In the genomic region with DNA sequence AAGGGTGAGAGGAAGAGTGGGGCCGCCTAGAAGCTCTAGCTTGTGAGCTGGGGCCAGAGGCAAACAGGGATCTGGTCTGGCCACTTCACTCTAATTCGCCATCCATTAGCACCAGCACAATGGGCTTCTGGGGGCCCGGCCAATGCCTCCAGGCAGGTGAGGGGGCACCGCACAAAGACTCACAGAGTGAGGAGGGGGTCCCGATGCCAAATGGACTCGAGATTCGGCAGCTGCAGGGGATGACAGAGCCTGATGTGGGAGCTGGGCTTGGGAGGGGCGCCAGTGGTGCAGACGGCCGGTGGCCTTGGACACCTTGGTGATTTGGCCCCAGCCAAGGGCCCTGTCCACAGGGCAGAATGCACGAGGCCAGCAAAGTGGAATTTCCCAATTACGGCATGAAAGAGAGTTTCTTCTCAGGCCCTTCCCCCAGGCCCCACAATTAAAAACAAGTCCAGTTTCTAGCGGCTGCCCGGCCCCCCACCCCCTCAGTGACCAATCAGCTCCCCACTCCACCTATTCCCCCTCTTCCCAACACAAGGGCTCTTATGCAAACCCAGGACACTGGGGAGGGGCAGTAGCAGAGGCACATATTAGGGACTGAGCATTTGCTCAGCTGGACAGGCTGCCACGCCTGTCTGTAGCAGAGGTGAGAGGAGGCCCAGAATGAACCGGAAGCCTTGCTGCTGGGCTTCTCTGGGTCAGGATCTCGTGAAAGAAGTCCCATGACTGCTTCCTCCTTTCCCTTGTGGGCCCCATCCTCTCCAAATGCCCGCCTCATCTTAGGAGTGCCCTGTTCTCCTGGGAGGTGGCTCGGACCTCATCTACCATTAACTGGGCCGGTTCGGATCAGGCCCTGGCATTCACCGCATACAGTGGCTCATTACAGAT, we compare ENCODE assay signal across 12 cellular contexts. TPM values are rescaled to one million over a fixed set of nuclear protein-coding genes. Genes with fewer than 3 reads are reported as not detected.
DNase-seq lines count a peak whose midpoint lies in the region; ATAC-seq, FAIRE-seq and TF ChIP-seq lines count a peak whose summit lies in the region.
"Had no signal": no experiment of that assay in that cellular context is flagged by ENCODE, and none has a peak within 500 bp of the region (broad histone marks: within the 10 kb centered on the region; RNA-seq: fewer than 3 reads in every experiment).

No MANE protein-coding gene starts in this region.

- TF ChIP-seq EP300 in HepG2 (IDR thresholded peaks at IDR 0.05; ENCODE audit: low read depth in 2 of 2, low read length in 2 of 2) = peak; percentile 92 to 93
- peak; percentile 78 for TF ChIP-seq EP300 in HepG2 (CRISPR knock-in tag; IDR thresholded peaks at IDR 0.05; ENCODE audit: borderline replicate concordance)

- CTCF ChIA-PET in HepG2 (lab: Yijun Ruan, JAX; ENCODE audit: low intra/inter-chr PET ratio, low total read pairs) = no interaction called here
- CTCF ChIA-PET in CD4-positive, alpha-beta T cell (lab: Charles Lee) = no interaction called here

- H3K9me3 Mint-ChIP-seq in CD4-positive, alpha-beta T cell = no peaks in the 10 kb centered on the region
- H3K9me3 Mint-ChIP-seq: IgD-negative memory B cell had no signal

- peak; percentile 99 for FAIRE-seq in HepG2 (lab: Jason Lieb, UNC)

- no peak for TF ChIP-seq CTCF in HepG2 (CRISPR knock-in tag; IDR thresholded peaks at IDR 0.05)
- no peak for TF ChIP-seq CTCF in CD4-positive, alpha-beta T cell (IDR thresholded peaks at IDR 0.05)

- in situ Hi-C loops in HepG2 (cut with HindIII; ENCODE audit: extremely low pct_ligation_motif_present, low pct_unique_long_range_greater_than_20kb) = loop anchor here (5.0 kb wide), 1 partner anchor 38 kb away; the partner anchor contains the start of gene MTSS2

- no peak overlapping the region for H2AFZ ChIP-seq in HepG2 (ENCODE audit: low read length)

- 90 to 91% methylated on average over 22 of the region's 22 CpGs for WGBS in ectodermal cell, 2 experiments
- under 1% methylated on average over 14 of the region's 22 CpGs for WGBS in HepG2 (ENCODE audit: low lambda C conversion rate)

- H3K27ac ChIP-seq in HUES48 (ENCODE audit: low read depth, low read length) (peak overlapping the region; percentile 47), ectodermal cell (ENCODE audit: insufficient read depth, low read depth, low read length, poor library complexity, severe bottlenecking) (peak overlapping the region; percentile 55), HepG2 (ENCODE audit: extremely low read length, insufficient read depth, low read length) (peak overlapping the region; percentile 99)
- H3K27ac ChIP-seq in CD4-positive, alpha-beta T cell (ENCODE audit: low read depth, low read length) = no peak overlapping the region

- BruUV-seq in HepG2 (replicated peaks; lab: Mats Ljungman, UMichigan) = no TSS peak

- TF ChIP-seq POLR2A in HepG2 (IDR thresholded peaks at IDR 0.05; ENCODE audit: insufficient read depth in 1 of 2, low read depth in 2 of 2, low read length in 2 of 2) = peak; percentile 90 to 94

- H3K9me3 ChIP-seq in HUES48 (ENCODE audit: control insufficient read depth, insufficient read depth, low read length) (no peaks in the 10 kb centered on the region), ectodermal cell (ENCODE audit: control insufficient read depth, low read length) (no peaks in the 10 kb centered on the region), HepG2 (ENCODE audit: low read length) (no peaks in the 10 kb centered on the region), skeletal muscle satellite cell (replicated peaks; ENCODE audit: low read length) (no peaks in the 10 kb centered on the region)
- no peaks in the 10 kb centered on the region for H3K9me3 ChIP-seq in CD4-positive, alpha-beta T cell (ENCODE audit: control insufficient read depth, low read length)

- H3K36me3 ChIP-seq in HUES48 (ENCODE audit: control insufficient read depth, insufficient read depth, low read length) (peaks cover 19% of the 10 kb centered on the region), ectodermal cell (ENCODE audit: control insufficient read depth, insufficient read depth, low read length) (peaks cover 3% of the 10 kb centered on the region), HepG2 (replicated peaks in 1 of 2; ENCODE audit: control insufficient read depth in 1 of 2, insufficient read depth in 2 of 2, low read length in 2 of 2) (peaks cover 9 to 11% of the 10 kb centered on the region in 2 experiments; a peak in 3 of 5 replicates), skeletal muscle satellite cell (ENCODE audit: insufficient read depth, low read length) (peaks cover 25% of the 10 kb centered on the region)

- H4K20me1 ChIP-seq in HepG2 (ENCODE audit: insufficient read depth, low read length) = no peaks in the 10 kb centered on the region

- H3K4me1 ChIP-seq in HUES48 (ENCODE audit: control insufficient read depth, insufficient read depth, low read length) (0 out of 2 replicates have a peak, but pooled peaks cover 5% of the 10 kb centered on the region), ectodermal cell (ENCODE audit: control insufficient read depth, insufficient read depth, low read length) (peaks cover 29% of the 10 kb centered on the region), HepG2 (ENCODE audit: insufficient read depth, low read length) (peaks cover 45% of the 10 kb centered on the region), skeletal muscle satellite cell (ENCODE audit: control insufficient read depth, insufficient read depth, low read length) (peaks cover 14% of the 10 kb centered on the region)

- H3K4me2 ChIP-seq in HepG2 (ENCODE audit: low read depth, low read length) (peak overlapping the region; percentile 90), skeletal muscle satellite cell (ENCODE audit: low read length) (no peak overlapping the region)

- intact Hi-C loops in HepG2 (cut with micrococcal nuclease; ENCODE audit: unreplicated experiment) = loop anchor here (1.0 to 5.0 kb wide), 5 partner anchors 13 to 888 kb away; no protein-coding TSS in a partner anchor
- intact Hi-C loops in CD4-positive, alpha-beta T cell (cut with DNase I, micrococcal nuclease) = no loop called here

- H3K27me3 ChIP-seq in HUES48 (ENCODE audit: control insufficient read depth, insufficient read depth, low read length) (no peaks in the 10 kb centered on the region), ectodermal cell (ENCODE audit: control insufficient read depth, insufficient read depth, low read length, poor library complexity, severe bottlenecking) (no peaks in the 10 kb centered on the region), HepG2 (ENCODE audit: control insufficient read depth in 1 of 2, insufficient read depth in 2 of 2, low read length in 2 of 2) (no peaks in the 10 kb centered on the region), skeletal muscle satellite cell (ENCODE audit: control insufficient read depth, insufficient read depth, low read length) (no peaks in the 10 kb centered on the region)
- H3K27me3 ChIP-seq in CD4-positive, alpha-beta T cell (ENCODE audit: control insufficient read depth, insufficient read depth, low read length) = no peaks in the 10 kb centered on the region

- peak; percentile 100 for DNase-seq in HepG2 (ENCODE audit: low spot score)
- DNase-seq in CD4-positive, alpha-beta T cell = no peak
- no peak for DNase-seq in stimulated activated naive CD4-positive, alpha-beta T cell treated with Interleukin-2 at 50 U/mL for 16 hours (lab: John Stamatoyannopoulos, UW)
- DNase-seq: activated CD4-positive, alpha-beta T cell treated with anti-CD3 and anti-CD28 coated beads for 1 hour; AML-193 had no signal

- POLR2A ChIA-PET in HepG2 (lab: Yijun Ruan, JAX) = interaction anchor here (0.6 to 10.2 kb wide), 34 partner anchors 10 to 857 kb away, joined by 3 to 536 read pairs (median 6); partner anchors contain the start of genes AARS1, COG4, DDX19A and MTSS2
- POLR2A ChIA-PET in CD4-positive, alpha-beta T cell (lab: Charles Lee) = no interaction called here

- no peaks in the 10 kb centered on the region for H3K4me1 Mint-ChIP-seq in CD4-positive, alpha-beta T cell (ENCODE audit: low read depth)
- H3K4me1 Mint-ChIP-seq: IgD-negative memory B cell, memory B cell had no signal

- no peak overlapping the region for H3K27ac Mint-ChIP-seq in CD4-positive, alpha-beta T cell
- H3K27ac Mint-ChIP-seq: memory B cell had no signal

- TF ChIP-seq RAD21 in HepG2 (CRISPR knock-in tag; IDR thresholded peaks at IDR 0.05) = peak; percentile 31

- peak; percentile 91 for ATAC-seq in HepG2
- no peak for ATAC-seq in CD4-positive, alpha-beta T cell (ENCODE audit: poor library complexity)
- no peak for ATAC-seq in HG02981 (IDR thresholded peaks at IDR 0.05; ENCODE audit: unreplicated experiment)
- no peak for ATAC-seq in HG03045 (IDR thresholded peaks at IDR 0.05; ENCODE audit: unreplicated experiment)

- H3K27me3 Mint-ChIP-seq in CD4-positive, alpha-beta T cell = no peaks in the 10 kb centered on the region
- H3K27me3 Mint-ChIP-seq: IgD-negative memory B cell, memory B cell had no signal

- peaks cover 11% of the 10 kb centered on the region for H3K79me2 ChIP-seq in HepG2 (ENCODE audit: insufficient read depth, low read length)

- H3K4me3 ChIP-seq in HUES48 (ENCODE audit: low read depth, low read length) (no peak overlapping the region), ectodermal cell (ENCODE audit: insufficient read depth, low read depth, low read length) (no peak overlapping the region), HepG2 (replicated peaks in 1 of 3; ENCODE audit: insufficient read depth in 1 of 3, low read depth in 2 of 3, low read length in 3 of 3) (peak overlapping the region; percentile 51 to 73 (median 65)), skeletal muscle satellite cell (ENCODE audit: low read length) (no peak overlapping the region)

- H3K36me3 Mint-ChIP-seq in CD4-positive, alpha-beta T cell (ENCODE audit: low read depth) = peaks cover 55% of the 10 kb centered on the region

- H3K4me3 Mint-ChIP-seq in CD4-positive, alpha-beta T cell = no peak overlapping the region
- H3K4me3 Mint-ChIP-seq: IgD-negative memory B cell, memory B cell had no signal

- no peak overlapping the region for H3K9ac ChIP-seq in HUES48 (ENCODE audit: low read depth, low read length)
- H3K9ac ChIP-seq in HepG2 (ENCODE audit: insufficient read depth, low read depth, low read length) = peak overlapping the region; percentile 98
- peak overlapping the region; percentile 28 for H3K9ac ChIP-seq in skeletal muscle satellite cell (ENCODE audit: low read depth, low read length)

RNA-seq across cellular contexts. Expression of gene MTSS2, which starts 39.4 kb away (rescaled TPM):
- polyA plus RNA-seq in ectodermal cell (2013, experiment 1 of 4) = 83.6 TPM
- 65.7 TPM for polyA plus RNA-seq in ectodermal cell (2013, experiment 2 of 4)
- polyA plus RNA-seq in ectodermal cell (2013, experiment 3 of 4) = 67.5 TPM
- 64.8 TPM for polyA plus RNA-seq in ectodermal cell (2013, experiment 4 of 4)
- 84.6 and 132 TPM in 2 replicates for total RNA-seq in HepG2 (2016; rRNA removed; fragmentation: Illumina TruSeq; extraction: Trizol)
- total RNA-seq in HepG2 (2016; cell fraction: cytosol; rRNA removed; fragmentation: Illumina TruSeq; extraction: Trizol; ENCODE audit: low read depth) = 43.5 and 50.3 TPM in 2 replicates
- total RNA-seq in HepG2 (2016; cell fraction: insoluble cytoplasmic fraction; rRNA removed; fragmentation: Illumina TruSeq; extraction: Trizol) = 77.0 and 127 TPM in 2 replicates
- total RNA-seq in HepG2 (2016; cell fraction: membrane; rRNA removed; fragmentation: Illumina TruSeq; extraction: Trizol) = 144 and 145 TPM in 2 replicates
- 105 and 134 TPM in 2 replicates for total RNA-seq in HepG2 (2016; cell fraction: nucleus; rRNA removed; fragmentation: Illumina TruSeq; extraction: Trizol)
- 242 and 284 TPM in 2 replicates for polyA plus RNA-seq in HepG2 (2011; rRNA removed)
- polyA plus RNA-seq in HepG2 (2011; cell fraction: cytosol; rRNA removed) = 101 and 160 TPM in 2 replicates
- 555 and 802 TPM in 2 replicates for polyA plus RNA-seq in HepG2 (2011; cell fraction: nucleus; rRNA removed)
- 157 and 253 TPM in 2 replicates for polyA plus RNA-seq in HepG2 (2012)
- 47.6 and 47.9 TPM in 2 replicates for polyA plus RNA-seq in HepG2 (2016; cell fraction: cytosol; fragmentation: Illumina TruSeq; extraction: Trizol; ENCODE audit: low read depth)
- polyA plus RNA-seq in HepG2 (2016; cell fraction: insoluble cytoplasmic fraction; fragmentation: Illumina TruSeq; extraction: Trizol; ENCODE audit: low read depth) = 136 and 193 TPM in 2 replicates
- polyA plus RNA-seq in HepG2 (2016; cell fraction: membrane; fragmentation: Illumina TruSeq; extraction: Trizol; ENCODE audit: low read depth) = 144 and 154 TPM in 2 replicates
- polyA plus RNA-seq in HepG2 (2016; cell fraction: nucleus; fragmentation: Illumina TruSeq; extraction: Trizol; ENCODE audit: insufficient read depth, low read depth) = 467 and 522 TPM in 2 replicates
- 24.5 and 186 TPM in 2 replicates for polyA minus RNA-seq in HepG2 (2011; rRNA and poly(A)+ RNA removed; ENCODE audit: low replicate concordance)
- polyA minus RNA-seq in HepG2 (2011; cell fraction: cytosol; rRNA and poly(A)+ RNA removed) = 155 and 166 TPM in 2 replicates
- polyA minus RNA-seq in HepG2 (2011; cell fraction: nucleus; rRNA and poly(A)+ RNA removed) = 97.5 and 127 TPM in 2 replicates
- total RNA-seq in skeletal muscle satellite cell (2012; rRNA removed) = 17.0 and 25.6 TPM in 2 replicates
- 10 to 100 TPM; 15.4 to 16.4 TPM for total RNA-seq in CD4-positive, alpha-beta T cell

Comparison
In these comparisons a context has a peak if more than half of its experiments do, and no peak if none do; other contexts are left out.
1. H3K4me3 ChIP-seq: peak in HepG2 (3 of 3); none in HUES48 (single experiment), ectodermal cell (single experiment) and skeletal muscle satellite cell (single experiment).